7 cellular contexts compared by ENCODE assay signal in genomic region chr18:68072744-68073143, GRCh38.
"Had no signal": no experiment of that assay in that cellular context is flagged by ENCODE, and none has a peak within 500 bp of the region (broad histone marks: within the 10 kb centered on the region; RNA-seq: fewer than 3 reads in every experiment).

No MANE protein-coding gene starts in this region.

- H3K4me3 Mint-ChIP-seq: GM23338, H9, HFFc6, IgD-negative memory B cell had no signal

- H3K4me1 Mint-ChIP-seq: GM23338, H9, IgD-negative memory B cell had no signal

- DNase-seq: H9, HCEC 1CT, HFFc6, KBM-7 had no signal

- H3K27me3 Mint-ChIP-seq: IgD-negative memory B cell had no signal

- ATAC-seq: GM23338, HepG2 had no signal

- H3K27ac Mint-ChIP-seq: GM23338, H9, HFFc6 had no signal
